In genomic region chr12:15646586-15646985, GRCh38 we compare ENCODE assay signal across 24 cellular contexts.
A peak's percentile ranks its signal among the peaks of the same experiment; 100 is the strongest.
DNase-seq lines count a peak whose midpoint lies in the region; ATAC-seq, FAIRE-seq and TF ChIP-seq lines count a peak whose summit lies in the region.
"Had no signal": no experiment of that assay in that cellular context is flagged by ENCODE, and none has a peak within 500 bp of the region (broad histone marks: within the 10 kb centered on the region; RNA-seq: fewer than 3 reads in every experiment).

No MANE protein-coding gene starts in this region.

- H3K27ac Mint-ChIP-seq in MCF 10A (ENCODE audit: low read depth, unreplicated experiment), result peak overlapping the region; percentile 12
- H3K27ac Mint-ChIP-seq: B cell; CD4-positive, CD25-positive, alpha-beta regulatory T cell; CD8-positive, alpha-beta memory T cell had no signal

- H3K4me1 ChIP-seq in breast epithelium (no peaks in the 10 kb centered on the region), hepatocyte (ENCODE audit: insufficient read depth) (no peaks in the 10 kb centered on the region), small intestine (ENCODE audit: control insufficient read depth in 2 of 2, insufficient read depth in 1 of 2, low read depth in 1 of 2, low read length in 1 of 2) (no peaks in the 10 kb centered on the region)
- H3K4me1 ChIP-seq: HAP-1 had no signal

- FAIRE-seq in small intestine (lab: Jason Lieb, UNC), result peak; percentile 39
- FAIRE-seq: A549, GM12878, GM19239, HTR-8/SVneo had no signal

- no peaks in the 10 kb centered on the region for H3K9me3 ChIP-seq in breast epithelium
- H3K9me3 ChIP-seq in hepatocyte (ENCODE audit: low read depth), result no peaks in the 10 kb centered on the region
- H3K9me3 ChIP-seq in small intestine (ENCODE audit: control insufficient read depth, low read depth), result no peaks in the 10 kb centered on the region
- H3K9me3 ChIP-seq: A549; BLaER1 treated with 17β-estradiol and CSF1 and Interleukin-3, amounts not matched to agents 10 nM and 100 nM; HAP-1 had no signal

- peaks cover 6% of the 10 kb centered on the region for H3K4me1 Mint-ChIP-seq in MCF 10A (ENCODE audit: insufficient read depth, unreplicated experiment)
- H3K4me1 Mint-ChIP-seq: B cell; CD4-positive, CD25-positive, alpha-beta regulatory T cell; CD8-positive, alpha-beta memory T cell; IgD-negative memory B cell had no signal

- H3K4me3 ChIP-seq in breast epithelium (no peak overlapping the region), brain microvascular endothelial cell (ENCODE audit: low read depth, low read length) (no peak overlapping the region), hepatocyte (no peak overlapping the region), small intestine (ENCODE audit: low read depth in 1 of 2, low read length in 2 of 2) (no peak overlapping the region)
- H3K4me3 ChIP-seq: A549; BLaER1 treated with 17β-estradiol and CSF1 and Interleukin-3, amounts not matched to agents 10 nM and 100 nM; GM12878; GM23248; HAP-1 had no signal

- no peak for DNase-seq in MCF 10A (ENCODE audit: unreplicated experiment)
- no peak for DNase-seq in breast epithelium (ENCODE audit: low spot score in 2 of 2)
- no peak for DNase-seq in brain microvascular endothelial cell
- no peak for DNase-seq in hepatocyte (ENCODE audit: low spot score)
- DNase-seq in small intestine, result no peak
- DNase-seq in EL, result no peak
- DNase-seq in GM13976 (ENCODE audit: low spot score), result no peak
- DNase-seq: CD4-positive, CD25-positive, alpha-beta regulatory T cell; CD8-positive, alpha-beta memory T cell; COR-L47; DMS 273 treated with DMSO at 0.1 percent for 48 hours; GF-D8; GM23248; KBM-7 had no signal

- in situ Hi-C loops in brain microvascular endothelial cell (cut with HindIII; ENCODE audit: low pct_ligation_motif_present, low sequenced_read_pairs) (no loop called here), GM13976 (cut with MboI; ENCODE audit: low sequenced_read_pairs, unreplicated experiment) (no loop called here)

- no peak overlapping the region for H3K4me3 Mint-ChIP-seq in MCF 10A (ENCODE audit: unreplicated experiment)
- H3K4me3 Mint-ChIP-seq: B cell; CD4-positive, CD25-positive, alpha-beta regulatory T cell; CD8-positive, alpha-beta memory T cell; IgD-negative memory B cell had no signal

- WGBS in hepatocyte (ENCODE audit: low lambda C conversion rate, missing lambda C conversion rate), result 6% methylated on average over 1 of the region's 1 CpG
- 0% methylated on average over 1 of the region's 1 CpG for WGBS in small intestine, 3 donors

- no peak for TF ChIP-seq CTCF in MCF 10A (IDR thresholded peaks at IDR 0.05; ENCODE audit: unreplicated experiment)
- no peak for TF ChIP-seq CTCF in breast epithelium (IDR thresholded peaks at IDR 0.05)
- TF ChIP-seq CTCF in brain microvascular endothelial cell (IDR thresholded peaks at IDR 0.05; ENCODE audit: low read depth, low read length, missing control alignments), result no peak
- TF ChIP-seq CTCF in hepatocyte (IDR thresholded peaks at IDR 0.05; ENCODE audit: poor library complexity), result no peak
- TF ChIP-seq CTCF in GM13976 (IDR thresholded peaks at IDR 0.05; ENCODE audit: borderline replicate concordance, control extremely low read depth, extremely low read depth, insufficient read depth, missing control alignments), result no peak

- peaks cover 44% of the 10 kb centered on the region for H3K36me3 Mint-ChIP-seq in MCF 10A (ENCODE audit: insufficient read depth, unreplicated experiment)
- H3K36me3 Mint-ChIP-seq: CD4-positive, CD25-positive, alpha-beta regulatory T cell; CD8-positive, alpha-beta memory T cell had no signal

- no peaks in the 10 kb centered on the region for H4K20me1 ChIP-seq in hepatocyte (ENCODE audit: insufficient read depth, poor library complexity, severe bottlenecking)
- H4K20me1 ChIP-seq: BLaER1 treated with 17β-estradiol and CSF1 and Interleukin-3, amounts not matched to agents 10 nM and 100 nM had no signal

- POLR2A ChIA-PET in MCF 10A (lab: Yijun Ruan, JAX), result interaction anchor here (0.9 kb wide), 1 partner anchor 141 kb away, joined by 3 read pairs; no protein-coding TSS in a partner anchor

- CTCF ChIA-PET in MCF 10A (lab: Yijun Ruan, JAX), result no interaction called here

- H3K79me2 ChIP-seq in hepatocyte, result no peaks in the 10 kb centered on the region

- H3K27ac ChIP-seq in breast epithelium, result no peak overlapping the region
- peak overlapping the region; percentile 76 for H3K27ac ChIP-seq in brain microvascular endothelial cell
- H3K27ac ChIP-seq in hepatocyte, result peak overlapping the region; percentile 8
- no peak overlapping the region for H3K27ac ChIP-seq in small intestine (ENCODE audit: low read depth in 1 of 2, low read length in 1 of 2)
- H3K27ac ChIP-seq: 22Rv1; A549; BLaER1 treated with 17β-estradiol and CSF1 and Interleukin-3, amounts not matched to agents 10 nM and 100 nM; GM23248 had no signal

- H3K4me2 ChIP-seq in hepatocyte, result no peak overlapping the region
- H3K4me2 ChIP-seq: A549; BLaER1 treated with 17β-estradiol and CSF1 and Interleukin-3, amounts not matched to agents 10 nM and 100 nM had no signal

- H3K27me3 Mint-ChIP-seq in MCF 10A (ENCODE audit: insufficient read depth, unreplicated experiment), result no peaks in the 10 kb centered on the region

- ATAC-seq in GM19452 (IDR thresholded peaks at IDR 0.05; ENCODE audit: unreplicated experiment), result no peak
- ATAC-seq: A549, GM12878 had no signal

- BruUV-seq in MCF 10A (replicated peaks; lab: Mats Ljungman, UMichigan), result no TSS peak

- intact Hi-C loops in MCF 10A (cut with micrococcal nuclease) (no loop called here), breast epithelium (cut with DNase I; ENCODE audit: low total_unique reads) (no loop called here)

- H3K9me3 Mint-ChIP-seq in MCF 10A (ENCODE audit: unreplicated experiment), result no peaks in the 10 kb centered on the region
- H3K9me3 Mint-ChIP-seq: CD4-positive, CD25-positive, alpha-beta regulatory T cell; IgD-negative memory B cell had no signal

- TF ChIP-seq POLR2A in breast epithelium (IDR thresholded peaks at IDR 0.05), result no peak

- H3K9me2 ChIP-seq in hepatocyte (replicated peaks; ENCODE audit: insufficient read depth), result no peaks in the 10 kb centered on the region

- peaks cover 6% of the 10 kb centered on the region for H3K36me3 ChIP-seq in breast epithelium
- H3K36me3 ChIP-seq in brain microvascular endothelial cell (replicated peaks), result peaks cover 27% of the 10 kb centered on the region
- no peaks in the 10 kb centered on the region for H3K36me3 ChIP-seq in hepatocyte (replicated peaks; ENCODE audit: insufficient read depth, low read depth)
- H3K36me3 ChIP-seq in small intestine (ENCODE audit: control insufficient read depth in 2 of 2, insufficient read depth in 2 of 2, low read length in 2 of 2), result peaks cover 0 to 7% of the 10 kb centered on the region in 2 donors
- H3K36me3 ChIP-seq: HAP-1 had no signal

- no peaks in the 10 kb centered on the region for H3K27me3 ChIP-seq in breast epithelium
- no peaks in the 10 kb centered on the region for H3K27me3 ChIP-seq in brain microvascular endothelial cell (replicated peaks)
- no peaks in the 10 kb centered on the region for H3K27me3 ChIP-seq in hepatocyte
- no peaks in the 10 kb centered on the region for H3K27me3 ChIP-seq in small intestine (ENCODE audit: control insufficient read depth in 2 of 2, insufficient read depth in 2 of 2, low read length in 2 of 2)
- H3K27me3 ChIP-seq: BLaER1 treated with 17β-estradiol and CSF1 and Interleukin-3, amounts not matched to agents 10 nM and 100 nM had no signal

- no peak overlapping the region for H2AFZ ChIP-seq in hepatocyte
- H2AFZ ChIP-seq: GM23248 had no signal

Comparison
In these comparisons a context has a peak if more than half of its experiments do, and no peak if none do; other contexts are left out.
1. H3K27ac ChIP-seq: peak in brain microvascular endothelial cell (single experiment) and hepatocyte (single experiment); none in breast epithelium (0 of 2) and small intestine (0 of 2).